In the genomic region with DNA sequence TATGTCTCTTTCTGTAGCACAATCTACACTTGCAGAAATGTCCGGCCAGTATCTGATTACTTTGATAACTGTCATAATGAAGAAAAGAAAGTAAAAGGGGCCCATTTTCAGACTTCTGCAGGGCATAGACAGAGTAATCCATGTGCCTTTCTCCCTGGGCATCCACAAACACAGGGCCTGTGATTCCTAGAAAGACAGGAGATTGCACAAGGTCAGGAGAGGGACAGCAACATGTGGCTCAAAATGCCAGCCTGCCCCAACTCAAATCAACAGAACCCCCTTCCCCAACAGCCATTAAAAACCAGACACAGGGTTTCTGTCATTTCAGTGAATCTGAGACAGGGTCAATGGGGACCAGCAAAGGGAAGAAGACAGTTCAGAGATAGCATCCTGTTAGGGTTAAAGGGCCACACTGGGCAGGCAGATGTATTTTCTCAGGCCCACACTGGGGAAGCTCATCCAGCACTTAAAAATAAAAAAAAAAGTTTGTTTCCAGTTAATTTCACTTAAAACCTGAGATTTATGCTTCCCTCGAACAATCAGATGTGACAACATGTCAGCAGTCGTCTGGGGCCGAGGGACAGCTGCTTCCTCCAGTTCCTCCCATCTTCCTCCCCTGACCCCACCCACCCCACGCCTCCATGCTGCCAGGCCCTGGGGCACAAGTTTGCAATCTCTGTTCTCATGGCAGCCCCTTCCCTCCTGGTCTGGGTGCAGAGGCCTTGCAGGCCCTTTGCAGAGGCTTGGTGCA, we compare ENCODE assay signal across 25 cellular contexts. TPM values are rescaled to one million over a fixed set of nuclear protein-coding genes. Genes with fewer than 3 reads are reported as not detected.
"Had no signal": no experiment of that assay in that cellular context is flagged by ENCODE, and none has a peak within 500 bp of the region (broad histone marks: within the 10 kb centered on the region; RNA-seq: fewer than 3 reads in every experiment).

No MANE protein-coding gene starts in this region.

- H3K27ac Mint-ChIP-seq: activated CD4-positive, alpha-beta T cell treated with anti-CD3 and anti-CD28 coated beads, Interleukin-2, amount 10 ng/mL, durations not matched to agents 7 days and 5 days; activated CD8-positive, alpha-beta memory T cell treated with anti-CD3 and anti-CD28 coated beads, Interleukin-2, amount 10 ng/mL, durations not matched to agents 7 days and 5 days; activated CD8-positive, alpha-beta T cell treated with anti-CD3 and anti-CD28 coated beads for 36 hours; activated naive CD4-positive, alpha-beta T cell treated with anti-CD3 and anti-CD28 coated beads, Interleukin-2, amount 10 ng/mL, durations not matched to agents 7 days and 5 days; activated naive CD8-positive, alpha-beta T cell treated with anti-CD3 and anti-CD28 coated beads, Interleukin-2, amount 50 U/mL, for 24 hours; mesothelial cell of epicardium; naive thymus-derived CD8-positive, alpha-beta T cell; T-helper 1 cell treated with Interleukin-12 subunit alpha and Interleukin-12 subunit beta and Interleukin-4 antibody, amounts not matched to agents 30 μg/mL and 1 μg/mL, for 36 hours had no signal

- H3K4me3 ChIP-seq: lung, upper lobe of right lung had no signal

- H3K4me1 Mint-ChIP-seq: activated CD4-positive, alpha-beta T cell treated with anti-CD3 and anti-CD28 coated beads, Interleukin-2, amount 10 ng/mL, durations not matched to agents 7 days and 5 days; activated CD8-positive, alpha-beta memory T cell treated with anti-CD3 and anti-CD28 coated beads, Interleukin-2, amount 10 ng/mL, durations not matched to agents 7 days and 5 days; activated naive CD4-positive, alpha-beta T cell treated with anti-CD3 and anti-CD28 coated beads, Interleukin-2, amount 10 ng/mL, durations not matched to agents 7 days and 5 days; activated naive CD8-positive, alpha-beta T cell treated with anti-CD3 and anti-CD28 coated beads, Interleukin-2, amount 50 U/mL, for 24 hours; mesothelial cell of epicardium had no signal

- H3K9me3 ChIP-seq: upper lobe of right lung had no signal

- ATAC-seq: activated CD8-positive, alpha-beta memory T cell treated with anti-CD3 and anti-CD28 coated beads, Interleukin-2, amount 10 ng/mL, durations not matched to agents 7 days and 5 days; activated CD8-positive, alpha-beta T cell treated with anti-CD3 and anti-CD28 coated beads for 36 hours; activated naive CD8-positive, alpha-beta T cell treated with anti-CD3 and anti-CD28 coated beads, Interleukin-2, amount 50 U/mL, for 24 hours; left lobe of liver; naive thymus-derived CD8-positive, alpha-beta T cell; stimulated activated naive CD8-positive, alpha-beta T cell treated with anti-CD3 and anti-CD28 coated beads, Interleukin-15, Interleukin-2, amounts not matched to agents 100 U/mL and 50 U/mL, for 24 hours had no signal

- H3K9me3 Mint-ChIP-seq: activated CD4-positive, alpha-beta T cell treated with anti-CD3 and anti-CD28 coated beads, Interleukin-2, amount 10 ng/mL, durations not matched to agents 7 days and 5 days; activated CD8-positive, alpha-beta T cell treated with anti-CD3 and anti-CD28 coated beads for 36 hours; activated naive CD4-positive, alpha-beta T cell treated with anti-CD3 and anti-CD28 coated beads, Interleukin-2, amount 10 ng/mL, durations not matched to agents 7 days and 5 days; activated naive CD8-positive, alpha-beta T cell treated with anti-CD3 and anti-CD28 coated beads, Interleukin-2, amount 50 U/mL, for 24 hours; mesothelial cell of epicardium; naive thymus-derived CD8-positive, alpha-beta T cell; T-helper 1 cell treated with Interleukin-12 subunit alpha and Interleukin-12 subunit beta and Interleukin-4 antibody, amounts not matched to agents 30 μg/mL and 1 μg/mL, for 36 hours had no signal

- H3K27ac ChIP-seq: upper lobe of right lung, VCaP had no signal

- H3K27me3 Mint-ChIP-seq: activated CD4-positive, alpha-beta T cell treated with anti-CD3 and anti-CD28 coated beads, Interleukin-2, amount 10 ng/mL, durations not matched to agents 7 days and 5 days; activated CD8-positive, alpha-beta memory T cell treated with anti-CD3 and anti-CD28 coated beads, Interleukin-2, amount 10 ng/mL, durations not matched to agents 7 days and 5 days; activated CD8-positive, alpha-beta T cell treated with anti-CD3 and anti-CD28 coated beads for 36 hours; activated naive CD4-positive, alpha-beta T cell treated with anti-CD3 and anti-CD28 coated beads, Interleukin-2, amount 10 ng/mL, durations not matched to agents 7 days and 5 days; activated naive CD8-positive, alpha-beta T cell treated with anti-CD3 and anti-CD28 coated beads, Interleukin-2, amount 50 U/mL, for 24 hours had no signal

- H3K27me3 ChIP-seq: upper lobe of right lung had no signal

- H3K36me3 Mint-ChIP-seq: activated CD8-positive, alpha-beta memory T cell treated with anti-CD3 and anti-CD28 coated beads, Interleukin-2, amount 10 ng/mL, durations not matched to agents 7 days and 5 days; activated naive CD4-positive, alpha-beta T cell treated with anti-CD3 and anti-CD28 coated beads, Interleukin-2, amount 10 ng/mL, durations not matched to agents 7 days and 5 days; mesothelial cell of epicardium; naive thymus-derived CD8-positive, alpha-beta T cell had no signal

- H3K4me1 ChIP-seq: upper lobe of right lung had no signal

- H3K4me3 Mint-ChIP-seq: activated CD4-positive, alpha-beta T cell treated with anti-CD3 and anti-CD28 coated beads, Interleukin-2, amount 10 ng/mL, durations not matched to agents 7 days and 5 days; activated CD8-positive, alpha-beta memory T cell treated with anti-CD3 and anti-CD28 coated beads, Interleukin-2, amount 10 ng/mL, durations not matched to agents 7 days and 5 days; activated CD8-positive, alpha-beta T cell treated with anti-CD3 and anti-CD28 coated beads for 36 hours; activated naive CD4-positive, alpha-beta T cell treated with anti-CD3 and anti-CD28 coated beads, Interleukin-2, amount 10 ng/mL, durations not matched to agents 7 days and 5 days; activated naive CD8-positive, alpha-beta T cell treated with anti-CD3 and anti-CD28 coated beads, Interleukin-2, amount 50 U/mL, for 24 hours; mesothelial cell of epicardium; naive thymus-derived CD8-positive, alpha-beta T cell; T-helper 1 cell treated with Interleukin-12 subunit alpha and Interleukin-12 subunit beta and Interleukin-4 antibody, amounts not matched to agents 30 μg/mL and 1 μg/mL, for 36 hours had no signal

- H3K36me3 ChIP-seq: upper lobe of right lung had no signal

- DNase-seq: activated CD4-positive, alpha-beta T cell treated with anti-CD3 and anti-CD28 coated beads, Interleukin-2, amount 10 ng/mL, durations not matched to agents 7 days and 5 days; activated CD4-positive, CD25-positive, alpha-beta regulatory T cell treated with anti-CD3 and anti-CD28 coated beads, Interleukin-2, amount 50 U/mL, for 72 hours; activated CD8-positive, alpha-beta memory T cell treated with anti-CD3 and anti-CD28 coated beads, Interleukin-2, amount 10 ng/mL, durations not matched to agents 7 days and 5 days; activated CD8-positive, alpha-beta T cell treated with anti-CD3 and anti-CD28 coated beads for 36 hours; activated effector memory CD4-positive, alpha-beta T cell treated with anti-CD3 and anti-CD28 coated beads, Interleukin-2, amount 50 U/mL, for 16 hours; activated naive CD4-positive, alpha-beta T cell treated with anti-CD3 and anti-CD28 coated beads, Interleukin-2, amount 10 ng/mL, durations not matched to agents 7 days and 5 days; activated naive CD8-positive, alpha-beta T cell treated with anti-CD3 and anti-CD28 coated beads, Interleukin-2, amount 50 U/mL, for 24 hours; activated T-cell treated with anti-CD3 and anti-CD28 coated beads for 4 hours; cerebellar nuclear complex; cortex of kidney; effector CD4-positive, alpha-beta T cell; foreskin fibroblast; kidney; naive thymus-derived CD8-positive, alpha-beta T cell; retina; stimulated activated CD4-positive, alpha-beta T cell treated with anti-CD3 and anti-CD28 coated beads, Interleukin-12 subunit alpha, Interleukin-12 subunit beta, amount 100 ng/mL, for 4 hours; stimulated activated CD4-positive, alpha-beta T cell treated with anti-CD3 and anti-CD28 coated beads, Interleukin-4, amount 100 ng/mL, for 4 hours; stimulated activated naive CD8-positive, alpha-beta T cell treated with anti-CD3 and anti-CD28 coated beads, Interleukin-15, Interleukin-2, amounts not matched to agents 100 U/mL and 50 U/mL, for 24 hours; T1000; upper lobe of right lung had no signal

RNA-seq across cellular contexts. Expression of a gene that starts 30.7 kb away (rescaled TPM):
- total RNA-seq: mesothelial cell of epicardium had no signal
